In genomic region chr15:66682865-66683264, GRCh38 we compare ENCODE assay signal across 21 cellular contexts. TPM values are rescaled to one million over a fixed set of nuclear protein-coding genes. Genes with fewer than 3 reads are reported as not detected.
DNase-seq lines count a peak whose midpoint lies in the region; ATAC-seq and TF ChIP-seq lines count a peak whose summit lies in the region.
"Had no signal": no experiment of that assay in that cellular context is flagged by ENCODE, and none has a peak within 500 bp of the region (broad histone marks: within the 10 kb centered on the region; RNA-seq: fewer than 3 reads in every experiment).

No MANE protein-coding gene starts in this region.

- CTCF ChIA-PET in CD4-positive, alpha-beta T cell (lab: Charles Lee) = no interaction called here

- H3K9me3 ChIP-seq in adipocyte (ENCODE audit: control insufficient read depth, low read length) (peaks cover 7% of the 10 kb centered on the region), upper lobe of right lung (no peaks in the 10 kb centered on the region)
- peaks cover 5% of the 10 kb centered on the region for H3K9me3 ChIP-seq in CD4-positive, alpha-beta T cell (ENCODE audit: control insufficient read depth, low read length)

- H3K4me3 Mint-ChIP-seq in activated naive CD8-positive, alpha-beta T cell treated with anti-CD3 and anti-CD28 coated beads, Interleukin-2, amount 10 ng/mL, durations not matched to agents 7 days and 5 days = no peak overlapping the region
- H3K4me3 Mint-ChIP-seq in activated naive CD8-positive, alpha-beta T cell treated with anti-CD3 and anti-CD28 coated beads for 36 hours = no peak overlapping the region
- no peak overlapping the region for H3K4me3 Mint-ChIP-seq in CD4-positive, alpha-beta T cell
- H3K4me3 Mint-ChIP-seq: activated T-cell treated with anti-CD3 and anti-CD28 coated beads, Interleukin-2, amount 50 U/mL, for 4 hours; T-helper 2 cell treated with Interferon-gamma antibody and Interleukin-4, amounts not matched to agents 5 μg/mL and 100 μg/mL, for 36 hours had no signal

- TF ChIP-seq CTCF in foreskin keratinocyte (conservative IDR thresholded peaks at IDR 0.05) = no peak
- no peak for TF ChIP-seq CTCF in upper lobe of right lung (IDR thresholded peaks at IDR 0.05)
- no peak for TF ChIP-seq CTCF in CD4-positive, alpha-beta T cell (IDR thresholded peaks at IDR 0.05)

- no peaks in the 10 kb centered on the region for H3K36me3 ChIP-seq in adipocyte (ENCODE audit: control insufficient read depth, insufficient read depth, low read length, severe bottlenecking)
- H3K36me3 ChIP-seq in upper lobe of right lung = no peaks in the 10 kb centered on the region

- peak overlapping the region; percentile 25 for H3K9ac ChIP-seq in adipocyte (ENCODE audit: low read length)

- POLR2A ChIA-PET in activated naive CD8-positive, alpha-beta T cell treated with anti-CD3 and anti-CD28 coated beads, Interleukin-2, amount 10 ng/mL, durations not matched to agents 7 days and 5 days (lab: Charles Lee) = interaction anchor here (0.9 kb wide), 1 partner anchor 20 kb away, joined by 3 read pairs; no protein-coding TSS in a partner anchor
- POLR2A ChIA-PET in CD4-positive, alpha-beta T cell (lab: Charles Lee) = no interaction called here

- H3K27ac ChIP-seq in foreskin keratinocyte = no peak overlapping the region
- no peak overlapping the region for H3K27ac ChIP-seq in upper lobe of right lung
- no peak overlapping the region for H3K27ac ChIP-seq in CD4-positive, alpha-beta T cell (ENCODE audit: low read depth, low read length)
- H3K27ac ChIP-seq: hepatocyte had no signal

- ATAC-seq in activated naive CD8-positive, alpha-beta T cell treated with anti-CD3 and anti-CD28 coated beads, Interleukin-2, amount 10 ng/mL, durations not matched to agents 7 days and 5 days (ENCODE audit: low read depth) = peak; percentile 58
- peak; percentile 57 for ATAC-seq in foreskin keratinocyte
- ATAC-seq in upper lobe of right lung = peak; percentile 57
- no peak for ATAC-seq in HG02852 (IDR thresholded peaks at IDR 0.05; ENCODE audit: unreplicated experiment)
- ATAC-seq in GM21825 (IDR thresholded peaks at IDR 0.05; ENCODE audit: unreplicated experiment) = no peak
- no peak for ATAC-seq in CD4-positive, alpha-beta T cell (ENCODE audit: poor library complexity)
- ATAC-seq: activated T-cell treated with anti-CD3 and anti-CD28 coated beads, Interleukin-2, amount 50 U/mL, for 4 hours had no signal

- no peak for DNase-seq in activated naive CD8-positive, alpha-beta T cell treated with anti-CD3 and anti-CD28 coated beads, Interleukin-2, amount 10 ng/mL, durations not matched to agents 7 days and 5 days
- no peak for DNase-seq in activated naive CD8-positive, alpha-beta T cell treated with anti-CD3 and anti-CD28 coated beads for 36 hours
- no peak for DNase-seq in adipocyte (ENCODE audit: low read depth)
- peak in 1 of 2 donors; percentile 61 for DNase-seq in foreskin keratinocyte
- no peak for DNase-seq in upper lobe of right lung
- DNase-seq in CD4-positive, alpha-beta T cell = no peak
- DNase-seq: activated CD4-positive, alpha-beta T cell treated with anti-CD3 and anti-CD28 coated beads for 4 hours; activated T-cell treated with anti-CD3 and anti-CD28 coated beads, Interleukin-2, amount 50 U/mL, for 4 hours; amniotic stem cell; erythroblast; left cardiac atrium; NCI-H146; NCI-H446; posterior cingulate gyrus; SHP77 had no signal

- H3K36me3 Mint-ChIP-seq in activated naive CD8-positive, alpha-beta T cell treated with anti-CD3 and anti-CD28 coated beads, Interleukin-2, amount 10 ng/mL, durations not matched to agents 7 days and 5 days = no peaks in the 10 kb centered on the region
- no peaks in the 10 kb centered on the region for H3K36me3 Mint-ChIP-seq in activated naive CD8-positive, alpha-beta T cell treated with anti-CD3 and anti-CD28 coated beads for 36 hours
- H3K36me3 Mint-ChIP-seq in CD4-positive, alpha-beta T cell (ENCODE audit: low read depth) = no peaks in the 10 kb centered on the region

- no peaks in the 10 kb centered on the region for H3K4me1 Mint-ChIP-seq in activated naive CD8-positive, alpha-beta T cell treated with anti-CD3 and anti-CD28 coated beads, Interleukin-2, amount 10 ng/mL, durations not matched to agents 7 days and 5 days
- no peaks in the 10 kb centered on the region for H3K4me1 Mint-ChIP-seq in activated naive CD8-positive, alpha-beta T cell treated with anti-CD3 and anti-CD28 coated beads for 36 hours
- no peaks in the 10 kb centered on the region for H3K4me1 Mint-ChIP-seq in CD4-positive, alpha-beta T cell (ENCODE audit: low read depth)

- no peak overlapping the region for H3K27ac Mint-ChIP-seq in activated naive CD8-positive, alpha-beta T cell treated with anti-CD3 and anti-CD28 coated beads, Interleukin-2, amount 10 ng/mL, durations not matched to agents 7 days and 5 days
- no peak overlapping the region for H3K27ac Mint-ChIP-seq in activated naive CD8-positive, alpha-beta T cell treated with anti-CD3 and anti-CD28 coated beads for 36 hours
- no peak overlapping the region for H3K27ac Mint-ChIP-seq in CD4-positive, alpha-beta T cell
- H3K27ac Mint-ChIP-seq: T-helper 2 cell treated with Interferon-gamma antibody and Interleukin-4, amounts not matched to agents 5 μg/mL and 100 μg/mL, for 36 hours had no signal

- H3K9me3 Mint-ChIP-seq in activated naive CD8-positive, alpha-beta T cell treated with anti-CD3 and anti-CD28 coated beads, Interleukin-2, amount 10 ng/mL, durations not matched to agents 7 days and 5 days = peaks cover 4% of the 10 kb centered on the region
- peaks cover 4% of the 10 kb centered on the region for H3K9me3 Mint-ChIP-seq in activated naive CD8-positive, alpha-beta T cell treated with anti-CD3 and anti-CD28 coated beads for 36 hours
- peaks cover 7% of the 10 kb centered on the region for H3K9me3 Mint-ChIP-seq in CD4-positive, alpha-beta T cell
- H3K9me3 Mint-ChIP-seq: activated T-cell treated with anti-CD3 and anti-CD28 coated beads, Interleukin-2, amount 50 U/mL, for 4 hours had no signal

- H3K4me1 ChIP-seq in adipocyte (ENCODE audit: control insufficient read depth, insufficient read depth, low read length) (peaks cover 37% of the 10 kb centered on the region), foreskin keratinocyte (no peaks in the 10 kb centered on the region), upper lobe of right lung (peaks cover 7% of the 10 kb centered on the region)

- no peaks in the 10 kb centered on the region for H3K27me3 Mint-ChIP-seq in activated naive CD8-positive, alpha-beta T cell treated with anti-CD3 and anti-CD28 coated beads, Interleukin-2, amount 10 ng/mL, durations not matched to agents 7 days and 5 days
- no peaks in the 10 kb centered on the region for H3K27me3 Mint-ChIP-seq in activated naive CD8-positive, alpha-beta T cell treated with anti-CD3 and anti-CD28 coated beads for 36 hours
- no peaks in the 10 kb centered on the region for H3K27me3 Mint-ChIP-seq in CD4-positive, alpha-beta T cell

- peak overlapping the region; percentile 6 for H3K4me3 ChIP-seq in adipocyte (ENCODE audit: low read length)
- H3K4me3 ChIP-seq in upper lobe of right lung = no peak overlapping the region
- H3K4me3 ChIP-seq: coronary artery, hepatocyte, smooth muscle cell had no signal

- intact Hi-C loops in upper lobe of right lung (cut with DNase I) = no loop called here
- intact Hi-C loops in CD4-positive, alpha-beta T cell (cut with DNase I, micrococcal nuclease) = no loop called here

- H3K27me3 ChIP-seq in adipocyte (replicated peaks; ENCODE audit: control insufficient read depth, insufficient read depth, low read length) (no peaks in the 10 kb centered on the region), foreskin keratinocyte (no peaks in the 10 kb centered on the region), upper lobe of right lung (no peaks in the 10 kb centered on the region)
- no peaks in the 10 kb centered on the region for H3K27me3 ChIP-seq in CD4-positive, alpha-beta T cell (ENCODE audit: control insufficient read depth, insufficient read depth, low read length)
- H3K27me3 ChIP-seq: hepatocyte had no signal

RNA-seq across cellular contexts. Expression of gene SMAD6, which starts 19.2 kb away (rescaled TPM):
- under 1 TPM; 0.91 to 0.94 TPM for total RNA-seq in activated naive CD8-positive, alpha-beta T cell treated with anti-CD3 and anti-CD28 coated beads, Interleukin-2, amount 10 ng/mL, durations not matched to agents 7 days and 5 days
- total RNA-seq in activated naive CD8-positive, alpha-beta T cell treated with anti-CD3 and anti-CD28 coated beads for 36 hours = under 1 TPM; 0.04 to 0.10 TPM
- total RNA-seq in foreskin keratinocyte = 0.10 TPM in 1 of 2 replicates, not detected in the other
- polyA plus RNA-seq in foreskin keratinocyte = 0.02 and 0.03 TPM in 2 replicates
- 167 TPM for total RNA-seq in upper lobe of right lung
- under 1 TPM; 0.59 to 0.69 TPM for total RNA-seq in CD4-positive, alpha-beta T cell

Comparison
In these comparisons a context has a peak if more than half of its experiments do, and no peak if none do; other contexts are left out.
1. ATAC-seq: peak in activated naive CD8-positive, alpha-beta T cell treated with anti-CD3 and anti-CD28 coated beads, Interleukin-2, amount 10 ng/mL, durations not matched to agents 7 days and 5 days (single experiment), foreskin keratinocyte (single experiment) and upper lobe of right lung (single experiment); none in HG02852 (single experiment), GM21825 (single experiment) and CD4-positive, alpha-beta T cell (single experiment).
2. RNA of gene SMAD6, which starts 19.2 kb away (total RNA-seq): 167 TPM in upper lobe of right lung (single experiment); 0.91 to 0.94 TPM in activated naive CD8-positive, alpha-beta T cell treated with anti-CD3 and anti-CD28 coated beads, Interleukin-2, amount 10 ng/mL, durations not matched to agents 7 days and 5 days, 0.59 to 0.69 TPM in CD4-positive, alpha-beta T cell, 0.04 to 0.10 TPM in activated naive CD8-positive, alpha-beta T cell treated with anti-CD3 and anti-CD28 coated beads for 36 hours and 0.10 TPM in foreskin keratinocyte; every median in the first group is over 10 times any median in the second.